19 cellular contexts compared by ENCODE assay signal in genomic region chrX:51902651-51903050, GRCh38.
"Had no signal": no experiment of that assay in that cellular context is flagged by ENCODE, and none has a peak within 500 bp of the region (broad histone marks: within the 10 kb centered on the region; RNA-seq: fewer than 3 reads in every experiment).

No MANE protein-coding gene starts in this region.

- DNase-seq: activated CD4-positive, alpha-beta memory T cell treated with anti-CD3 and anti-CD28 coated beads for 36 hours; activated CD8-positive, alpha-beta memory T cell treated with anti-CD3 and anti-CD28 coated beads, Interleukin-2, amount 10 ng/mL, durations not matched to agents 7 days and 5 days; activated T-cell treated with anti-CD3 and anti-CD28 coated beads, Interleukin-2, amount 50 U/mL, for 24 hours; aorta; dermis blood vessel endothelial cell; gastrocnemius medialis; left colon; sigmoid colon; spleen; stimulated activated CD4-positive, alpha-beta T cell treated with anti-CD3 and anti-CD28 coated beads, Interleukin-1b, Interleukin-23, amount 100 ng/mL, for 48 hours; stimulated activated naive CD8-positive, alpha-beta T cell treated with anti-CD3 and anti-CD28 coated beads, Interleukin-15, amount 100 ng/mL, for 72 hours; T-helper 9 cell; testis; upper lobe of left lung had no signal

- H3K27ac Mint-ChIP-seq: activated CD4-positive, alpha-beta memory T cell treated with anti-CD3 and anti-CD28 coated beads for 36 hours; activated CD8-positive, alpha-beta memory T cell treated with anti-CD3 and anti-CD28 coated beads, Interleukin-2, amount 10 ng/mL, durations not matched to agents 7 days and 5 days; activated T-cell treated with anti-CD3 and anti-CD28 coated beads, Interleukin-2, amount 50 U/mL, for 24 hours had no signal

- H3K4me1 ChIP-seq: breast epithelium, gastrocnemius medialis, parathyroid adenoma, sigmoid colon, spleen, testis, upper lobe of left lung had no signal

- H3K27ac ChIP-seq: breast epithelium, gastrocnemius medialis, neutrophil, parathyroid adenoma, sigmoid colon, spleen, testis, upper lobe of left lung had no signal

- H3K4me1 Mint-ChIP-seq: stimulated activated naive CD8-positive, alpha-beta T cell treated with anti-CD3 and anti-CD28 coated beads, Interleukin-15, amount 100 ng/mL, for 72 hours had no signal

- H3K9me3 Mint-ChIP-seq: activated CD4-positive, alpha-beta memory T cell treated with anti-CD3 and anti-CD28 coated beads for 36 hours; activated T-cell treated with anti-CD3 and anti-CD28 coated beads, Interleukin-2, amount 50 U/mL, for 24 hours; stimulated activated naive CD8-positive, alpha-beta T cell treated with anti-CD3 and anti-CD28 coated beads, Interleukin-15, amount 100 ng/mL, for 72 hours had no signal

- H2AFZ ChIP-seq: parathyroid adenoma had no signal

- H3K27me3 Mint-ChIP-seq: activated CD4-positive, alpha-beta memory T cell treated with anti-CD3 and anti-CD28 coated beads for 36 hours; activated CD8-positive, alpha-beta memory T cell treated with anti-CD3 and anti-CD28 coated beads, Interleukin-2, amount 10 ng/mL, durations not matched to agents 7 days and 5 days; stimulated activated naive CD8-positive, alpha-beta T cell treated with anti-CD3 and anti-CD28 coated beads, Interleukin-15, amount 100 ng/mL, for 72 hours had no signal

- H3K9me3 ChIP-seq: breast epithelium, gastrocnemius medialis, neutrophil, sigmoid colon, testis, upper lobe of left lung had no signal

- ATAC-seq: activated CD4-positive, CD25-positive, alpha-beta regulatory T cell treated with anti-CD3 and anti-CD28 coated beads, Interleukin-2, amount 50 U/mL, for 24 hours; activated CD8-positive, alpha-beta memory T cell treated with anti-CD3 and anti-CD28 coated beads, Interleukin-2, amount 10 ng/mL, durations not matched to agents 7 days and 5 days; gastrocnemius medialis; left colon; stimulated activated naive CD8-positive, alpha-beta T cell treated with anti-CD3 and anti-CD28 coated beads, Interleukin-15, amount 100 ng/mL, for 72 hours had no signal

- H3K79me2 ChIP-seq: parathyroid adenoma had no signal

- H3K9ac ChIP-seq: parathyroid adenoma had no signal

- H3K36me3 ChIP-seq: breast epithelium, neutrophil had no signal

- H3K4me3 ChIP-seq: breast epithelium, gastrocnemius medialis, lung, sigmoid colon, spleen, testis, upper lobe of left lung had no signal

- H3K27me3 ChIP-seq: gastrocnemius medialis, neutrophil, spleen, testis, upper lobe of left lung had no signal

- H3K4me3 Mint-ChIP-seq: activated CD4-positive, alpha-beta memory T cell treated with anti-CD3 and anti-CD28 coated beads for 36 hours; activated CD8-positive, alpha-beta memory T cell treated with anti-CD3 and anti-CD28 coated beads, Interleukin-2, amount 10 ng/mL, durations not matched to agents 7 days and 5 days; activated T-cell treated with anti-CD3 and anti-CD28 coated beads, Interleukin-2, amount 50 U/mL, for 24 hours; stimulated activated naive CD8-positive, alpha-beta T cell treated with anti-CD3 and anti-CD28 coated beads, Interleukin-15, amount 100 ng/mL, for 72 hours had no signal
